ENCODE assay signal across 9 cellular contexts in the genomic region with DNA sequence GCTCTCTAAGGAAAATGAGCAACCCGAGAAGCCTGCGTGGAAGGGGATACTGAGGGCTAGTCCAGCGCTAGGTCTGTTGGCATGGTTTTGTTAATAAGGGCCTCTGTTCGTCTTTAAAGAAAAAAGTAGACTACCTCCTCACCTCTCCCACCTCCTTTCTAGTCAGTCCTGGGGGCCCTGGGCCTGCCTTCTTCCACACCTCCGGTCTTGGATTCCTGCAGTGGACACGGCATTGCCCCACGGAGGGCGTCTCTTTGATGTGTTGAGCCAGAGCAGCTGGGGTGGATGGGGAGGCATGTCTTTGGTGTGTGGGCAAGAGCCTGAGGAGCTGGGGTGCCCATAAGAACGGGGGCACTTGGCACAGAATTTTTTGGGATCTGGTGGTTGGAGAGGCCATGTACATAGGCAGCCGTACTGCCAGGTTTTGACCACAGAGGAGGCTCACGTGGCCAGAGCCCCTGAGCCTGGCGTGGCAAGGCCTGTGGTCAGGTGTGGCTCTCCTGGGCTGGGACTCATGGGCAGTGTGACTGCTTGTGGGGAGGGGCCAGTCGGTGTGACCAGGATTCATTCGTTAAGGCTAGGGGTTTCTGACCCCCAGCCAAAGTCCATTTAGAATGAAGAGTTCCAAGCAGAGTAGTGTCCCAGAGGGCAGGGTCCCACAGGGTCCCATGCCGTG. TPM values are rescaled to one million over a fixed set of nuclear protein-coding genes. Genes with fewer than 3 reads are reported as not detected.
DNase-seq lines count a peak whose midpoint lies in the region; ATAC-seq and TF ChIP-seq lines count a peak whose summit lies in the region.
"Had no signal": no experiment of that assay in that cellular context is flagged by ENCODE, and none has a peak within 500 bp of the region (broad histone marks: within the 10 kb centered on the region; RNA-seq: fewer than 3 reads in every experiment).

No MANE protein-coding gene starts in this region.

- ATAC-seq in natural killer cell (no peak), GM21390 (IDR thresholded peaks at IDR 0.05; ENCODE audit: unreplicated experiment) (no peak)
- ATAC-seq in natural killer cell treated with Interleukin-12 subunit alpha and Interleukin-12 subunit beta and Interleukin-15 and Interleukin-18, amount 100 ng/mL, for 72 hours: no peak
- no peak for ATAC-seq in activated CD8-positive, alpha-beta T cell treated with anti-CD3 and anti-CD28 coated beads for 36 hours

- CTCF ChIA-PET in activated CD8-positive, alpha-beta T cell treated with anti-CD3 and anti-CD28 coated beads for 36 hours (lab: Charles Lee): interaction anchor here (0.6 to 2.1 kb wide), 46 partner anchors 9 to 323 kb away, joined by 3 to 23 read pairs (median 4); partner anchors contain the start of genes ABCF2 and TMUB1

- no peak overlapping the region for H3K27ac Mint-ChIP-seq in natural killer cell
- no peak overlapping the region for H3K27ac Mint-ChIP-seq in natural killer cell treated with Interleukin-12 subunit alpha and Interleukin-12 subunit beta and Interleukin-15 and Interleukin-18, amount 100 ng/mL, for 72 hours
- no peak overlapping the region for H3K27ac Mint-ChIP-seq in activated CD8-positive, alpha-beta T cell treated with anti-CD3 and anti-CD28 coated beads for 36 hours
- H3K27ac Mint-ChIP-seq in type B pancreatic cell: peak overlapping the region; percentile 19
- H3K27ac Mint-ChIP-seq: activated naive CD8-positive, alpha-beta T cell; stimulated activated naive B cell treated with anti-CD40 and anti-IgM and Interleukin-4, amounts not matched to agents 10 μg/mL and 1 μg/mL and 100 μg/mL, for 72 hours had no signal

- POLR2A ChIA-PET in activated CD8-positive, alpha-beta T cell treated with anti-CD3 and anti-CD28 coated beads for 36 hours (lab: Charles Lee): interaction anchor here (0.6 kb wide), 1 partner anchor 139 kb away, joined by 3 read pairs; no protein-coding TSS in a partner anchor

- peaks cover 0 to 6% of the 10 kb centered on the region in 2 donors for H3K4me1 Mint-ChIP-seq in natural killer cell
- peaks cover 4 to 5% of the 10 kb centered on the region in 2 donors for H3K4me1 Mint-ChIP-seq in natural killer cell treated with Interleukin-12 subunit alpha and Interleukin-12 subunit beta and Interleukin-15 and Interleukin-18, amount 100 ng/mL, for 72 hours (ENCODE audit: low read depth in 2 of 2)
- H3K4me1 Mint-ChIP-seq in activated CD8-positive, alpha-beta T cell treated with anti-CD3 and anti-CD28 coated beads for 36 hours (ENCODE audit: low read depth): no peaks in the 10 kb centered on the region
- peaks cover 16% of the 10 kb centered on the region for H3K4me1 Mint-ChIP-seq in type B pancreatic cell (ENCODE audit: unreplicated experiment)

- H3K9me3 Mint-ChIP-seq in natural killer cell: no peaks in the 10 kb centered on the region
- H3K9me3 Mint-ChIP-seq in natural killer cell treated with Interleukin-12 subunit alpha and Interleukin-12 subunit beta and Interleukin-15 and Interleukin-18, amount 100 ng/mL, for 72 hours: no peaks in the 10 kb centered on the region
- no peaks in the 10 kb centered on the region for H3K9me3 Mint-ChIP-seq in activated CD8-positive, alpha-beta T cell treated with anti-CD3 and anti-CD28 coated beads for 36 hours
- H3K9me3 Mint-ChIP-seq in type B pancreatic cell: no peaks in the 10 kb centered on the region
- H3K9me3 Mint-ChIP-seq: stimulated activated naive B cell treated with anti-CD40 and anti-IgM and Interleukin-4, amounts not matched to agents 10 μg/mL and 1 μg/mL and 100 μg/mL, for 72 hours had no signal

- H3K4me3 Mint-ChIP-seq in natural killer cell (no peak overlapping the region), type B pancreatic cell (peak overlapping the region; percentile 79)
- H3K4me3 Mint-ChIP-seq in natural killer cell treated with Interleukin-12 subunit alpha and Interleukin-12 subunit beta and Interleukin-15 and Interleukin-18, amount 100 ng/mL, for 72 hours: no peak overlapping the region
- H3K4me3 Mint-ChIP-seq in activated CD8-positive, alpha-beta T cell treated with anti-CD3 and anti-CD28 coated beads for 36 hours: no peak overlapping the region
- H3K4me3 Mint-ChIP-seq: activated naive CD8-positive, alpha-beta T cell; stimulated activated naive B cell treated with anti-CD40 and anti-IgM and Interleukin-4, amounts not matched to agents 10 μg/mL and 1 μg/mL and 100 μg/mL, for 72 hours had no signal

- H3K27me3 Mint-ChIP-seq in natural killer cell (ENCODE audit: low read depth in 2 of 2): no peaks in the 10 kb centered on the region
- no peaks in the 10 kb centered on the region for H3K27me3 Mint-ChIP-seq in natural killer cell treated with Interleukin-12 subunit alpha and Interleukin-12 subunit beta and Interleukin-15 and Interleukin-18, amount 100 ng/mL, for 72 hours
- no peaks in the 10 kb centered on the region for H3K27me3 Mint-ChIP-seq in activated CD8-positive, alpha-beta T cell treated with anti-CD3 and anti-CD28 coated beads for 36 hours
- peaks cover 3% of the 10 kb centered on the region for H3K27me3 Mint-ChIP-seq in type B pancreatic cell
- H3K27me3 Mint-ChIP-seq: activated naive CD8-positive, alpha-beta T cell had no signal

- intact Hi-C loops in natural killer cell (cut with micrococcal nuclease): loop anchor here (1.0 to 2.0 kb wide), 3 partner anchors 48 to 178 kb away; no protein-coding TSS in a partner anchor
- intact Hi-C loops in activated CD8-positive, alpha-beta T cell treated with anti-CD3 and anti-CD28 coated beads for 36 hours (cut with micrococcal nuclease): loop anchor here (1.0 kb wide), 1 partner anchor 48 kb away; no protein-coding TSS in a partner anchor

- no peaks in the 10 kb centered on the region for H3K36me3 Mint-ChIP-seq in natural killer cell
- H3K36me3 Mint-ChIP-seq in natural killer cell treated with Interleukin-12 subunit alpha and Interleukin-12 subunit beta and Interleukin-15 and Interleukin-18, amount 100 ng/mL, for 72 hours: no peaks in the 10 kb centered on the region
- peaks cover 5% of the 10 kb centered on the region for H3K36me3 Mint-ChIP-seq in activated CD8-positive, alpha-beta T cell treated with anti-CD3 and anti-CD28 coated beads for 36 hours (ENCODE audit: low read depth)
- H3K36me3 Mint-ChIP-seq in type B pancreatic cell: peaks cover 12% of the 10 kb centered on the region

- TF ChIP-seq CTCF in natural killer cell (IDR thresholded peaks at IDR 0.05): peak; percentile 63
- TF ChIP-seq CTCF in activated CD8-positive, alpha-beta T cell treated with anti-CD3 and anti-CD28 coated beads for 36 hours (IDR thresholded peaks at IDR 0.05): peak; percentile 50
- no peak for TF ChIP-seq CTCF in type B pancreatic cell (conservative IDR thresholded peaks at IDR 0.05)

- DNase-seq in natural killer cell (no peak), type B pancreatic cell (ENCODE audit: extremely low spot score, unreplicated experiment) (no peak), UCSD-AML1 (lab: John Stamatoyannopoulos, UW; ENCODE audit: unreplicated experiment) (no peak)
- no peak for DNase-seq in natural killer cell treated with Interleukin-12 subunit alpha and Interleukin-12 subunit beta and Interleukin-15 and Interleukin-18, amount 100 ng/mL, for 72 hours (ENCODE audit: low spot score)
- DNase-seq in activated CD8-positive, alpha-beta T cell treated with anti-CD3 and anti-CD28 coated beads for 36 hours: no peak

RNA-seq across cellular contexts. Expression of gene AGAP3, which starts 38.1 kb away (rescaled TPM):
- 10 to 100 TPM; 27.7 to 46.9 (median 42.8) TPM for total RNA-seq in natural killer cell
- 100 to 1,000 TPM in 1 of 2 donors, 10 to 100 TPM in 1; 28.4 to 101 TPM for total RNA-seq in natural killer cell treated with Interleukin-12 subunit alpha and Interleukin-12 subunit beta and Interleukin-15 and Interleukin-18, amount 100 ng/mL, for 72 hours
- 10 to 100 TPM; 20.6 to 22.0 TPM for total RNA-seq in activated CD8-positive, alpha-beta T cell treated with anti-CD3 and anti-CD28 coated beads for 36 hours
- total RNA-seq in type B pancreatic cell (ENCODE audit: low replicate concordance): 95.9 and 114 TPM in 2 replicates

RNA-seq across cellular contexts. Expression of gene TMUB1, which starts 41.0 kb away (rescaled TPM):
- 10 to 100 TPM; 44.1 to 49.8 (median 47.3) TPM for total RNA-seq in natural killer cell
- 10 to 100 TPM; 65.5 to 73.1 TPM for total RNA-seq in natural killer cell treated with Interleukin-12 subunit alpha and Interleukin-12 subunit beta and Interleukin-15 and Interleukin-18, amount 100 ng/mL, for 72 hours
- total RNA-seq in activated CD8-positive, alpha-beta T cell treated with anti-CD3 and anti-CD28 coated beads for 36 hours: 10 to 100 TPM; 59.7 to 64.2 TPM
- 37.9 and 41.7 TPM in 2 replicates for total RNA-seq in type B pancreatic cell (ENCODE audit: low replicate concordance)

RNA-seq across cellular contexts. Expression of gene GBX1, which starts 43.2 kb away (rescaled TPM):
- total RNA-seq in natural killer cell (not detected), type B pancreatic cell (ENCODE audit: low replicate concordance) (0.26 and 0.41 TPM in 2 replicates)
- not detected for total RNA-seq in natural killer cell treated with Interleukin-12 subunit alpha and Interleukin-12 subunit beta and Interleukin-15 and Interleukin-18, amount 100 ng/mL, for 72 hours
- not detected for total RNA-seq in activated CD8-positive, alpha-beta T cell treated with anti-CD3 and anti-CD28 coated beads for 36 hours
- total RNA-seq: renal cortical epithelial cell had no signal

RNA-seq across cellular contexts. Expression of gene FASTK, which starts 43.7 kb away (rescaled TPM):
- total RNA-seq in natural killer cell: 10 to 100 TPM; 72.8 to 89.4 (median 85.2) TPM
- total RNA-seq in natural killer cell treated with Interleukin-12 subunit alpha and Interleukin-12 subunit beta and Interleukin-15 and Interleukin-18, amount 100 ng/mL, for 72 hours: 100 to 1,000 TPM in 1 of 2 donors, 10 to 100 TPM in 1; 84.4 to 131 TPM
- total RNA-seq in activated CD8-positive, alpha-beta T cell treated with anti-CD3 and anti-CD28 coated beads for 36 hours: 10 to 100 TPM; 54.0 to 59.4 TPM
- total RNA-seq in type B pancreatic cell (ENCODE audit: low replicate concordance): 100 and 118 TPM in 2 replicates
